Comparison of ENCODE assay signal across 2 cellular contexts in the genomic region with DNA sequence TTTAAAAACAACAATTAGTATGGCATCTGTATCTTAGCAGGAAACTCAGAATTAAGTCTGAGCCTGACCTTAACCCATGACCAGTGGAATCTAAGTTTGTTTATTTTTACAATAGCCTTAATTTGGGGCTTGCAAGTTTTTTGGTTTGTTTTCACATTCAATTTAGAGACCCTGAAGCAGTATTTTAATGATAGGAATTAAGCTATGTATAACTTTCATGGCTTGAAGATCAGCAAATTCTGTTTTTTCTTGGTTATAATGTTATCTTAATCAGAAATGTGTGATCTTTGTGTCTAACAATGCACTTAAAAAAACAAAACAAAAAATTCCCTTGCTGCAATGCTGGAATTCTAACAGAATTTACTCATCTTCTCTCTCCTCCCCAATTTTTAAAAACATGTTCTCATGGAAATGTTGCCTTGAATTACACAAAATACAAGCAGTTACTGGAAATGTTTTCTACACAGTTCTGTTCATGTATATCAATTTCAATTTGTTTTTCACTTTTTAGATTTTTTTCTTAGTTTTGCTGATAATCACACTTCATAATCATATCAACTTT.
TF ChIP-seq lines count a peak whose summit lies in the region.

No MANE protein-coding gene starts in this region.

TF ChIP-seq in IMR-90, 13 proteins besides CTCF, POLR2A, EP300 and RAD21:
- TF ChIP-seq RFX5 (IDR thresholded peaks at IDR 0.05; ENCODE audit: low read depth, low read length) (no peak), MAFK (IDR thresholded peaks at IDR 0.05; ENCODE audit: low read depth, low read length) (no peak)

TF ChIP-seq in endothelial cell of umbilical vein, 7 proteins besides CTCF, POLR2A, EP300 and RAD21:
- TF ChIP-seq, protein P1, sequence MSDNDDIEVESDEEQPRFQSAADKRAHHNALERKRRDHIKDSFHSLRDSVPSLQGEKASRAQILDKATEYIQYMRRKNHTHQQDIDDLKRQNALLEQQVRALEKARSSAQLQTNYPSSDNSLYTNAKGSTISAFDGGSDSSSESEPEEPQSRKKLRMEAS (IDR thresholded peaks at IDR 0.05; ENCODE audit: insufficient read depth, insufficient read length): no peak
- TF ChIP-seq MYC (IDR thresholded peaks at IDR 0.05; ENCODE audit: low read depth, low read length): no peak
- TF ChIP-seq GATA2 (IDR thresholded peaks at IDR 0.05; ENCODE audit: insufficient read depth, insufficient read length, low read depth, low read length): no peak
- TF ChIP-seq JUN (IDR thresholded peaks at IDR 0.05; ENCODE audit: borderline replicate concordance, insufficient read depth, insufficient read length, low read depth): no peak
- no peak for TF ChIP-seq POLR2AphosphoS5 (IDR thresholded peaks at IDR 0.05; ENCODE audit: insufficient read depth, low read depth, low read length)
- no peak for TF ChIP-seq EZH2 (IDR thresholded peaks at IDR 0.05; ENCODE audit: borderline replicate concordance, low read depth, low read length, severe bottlenecking)
- TF ChIP-seq FOS (IDR thresholded peaks at IDR 0.05; ENCODE audit: borderline replicate concordance, insufficient read depth, low read length): no peak
